Comparison of ENCODE assay signal across 6 cellular contexts in genomic region chr9:122055668-122056067, GRCh38.
"Had no signal": no experiment of that assay in that cellular context is flagged by ENCODE, and none has a peak within 500 bp of the region (broad histone marks: within the 10 kb centered on the region; RNA-seq: fewer than 3 reads in every experiment).

No MANE protein-coding gene starts in this region.

- DNase-seq: activated CD4-positive, CD25-positive, alpha-beta regulatory T cell; activated effector memory CD4-positive, alpha-beta T cell treated with Interleukin-2 at 50 U/mL for 16 hours; activated T-cell treated with anti-CD3 and anti-CD28 coated beads, Interleukin-2, amount 50 U/mL, for 1 hour; hippocampal formation; stimulated activated CD4-positive, alpha-beta T cell treated with anti-CD3 and anti-CD28 coated beads, Interleukin-4, amount 100 ng/mL, for 1 hour; T1000 had no signal
